ENCODE assay signal across 16 cellular contexts in genomic region chr2:16034151-16034974, GRCh38.
DNase-seq lines count a peak whose midpoint lies in the region; ATAC-seq and TF ChIP-seq lines count a peak whose summit lies in the region.
"Had no signal": no experiment of that assay in that cellular context is flagged by ENCODE, and none has a peak within 500 bp of the region (broad histone marks: within the 10 kb centered on the region; RNA-seq: fewer than 3 reads in every experiment).

No MANE protein-coding gene starts in this region.

- H3K4me3 ChIP-seq in SK-N-SH (ENCODE audit: low read depth in 2 of 2, low read length in 1 of 2) (no peak overlapping the region), kidney epithelial cell (ENCODE audit: low read depth, low read length) (no peak overlapping the region)
- H3K4me3 ChIP-seq: esophagus squamous epithelium, heart right ventricle, left ventricle myocardium inferior, Peyer's patch had no signal

- no peaks in the 10 kb centered on the region; a peak in 1 of 4 replicates for H3K4me1 ChIP-seq in SK-N-SH (ENCODE audit: control insufficient read depth in 1 of 2, insufficient read depth in 2 of 2, low read depth in 1 of 2, low read length in 1 of 2)
- H3K4me1 ChIP-seq: heart right ventricle, left ventricle myocardium inferior, Peyer's patch had no signal

- no peaks in the 10 kb centered on the region for H3K9me2 ChIP-seq in SK-N-SH

- no peak for ATAC-seq in SK-N-SH treated with all-trans-retinoic acid at 6 μM for 48 hours
- ATAC-seq: T-cell had no signal

- H3K27me3 ChIP-seq in SK-N-SH (ENCODE audit: insufficient read depth) (no peaks in the 10 kb centered on the region), kidney epithelial cell (ENCODE audit: control insufficient read depth, insufficient read depth, low read length) (peaks cover 12% of the 10 kb centered on the region)
- H3K27me3 ChIP-seq: Peyer's patch had no signal

- TF ChIP-seq CTCF in SK-N-SH (IDR thresholded peaks at IDR 0.05) (no peak), kidney epithelial cell (IDR thresholded peaks at IDR 0.05; ENCODE audit: insufficient read depth, low read length, poor library complexity, severe bottlenecking) (peak; percentile 13)

- DNase-seq in SK-N-SH (peak; percentile 57), SK-N-DZ (ENCODE audit: low spot score) (peak; percentile 94), kidney epithelial cell (ENCODE audit: low read depth) (no peak), NCI-H146 (lab: John Stamatoyannopoulos, UW) (no peak), DMS79 treated with DMSO at 0.1 percent for 48 hours (lab: John Stamatoyannopoulos, UW) (no peak), globus pallidus (ENCODE audit: low spot score) (no peak), NCI-H446 treated with DMSO at 0.1 percent for 48 hours (lab: John Stamatoyannopoulos, UW) (no peak)
- DNase-seq: esophagus squamous epithelium, heart right ventricle, left ventricle myocardium inferior, naive B cell, NCI-H187, Peyer's patch, T-cell had no signal

- H3K27ac ChIP-seq in SK-N-SH (ENCODE audit: low read depth in 2 of 2, low read length in 1 of 2), result no peak overlapping the region
- H3K27ac ChIP-seq: esophagus squamous epithelium, heart right ventricle, left ventricle myocardium inferior, Peyer's patch had no signal

- no peak overlapping the region for H3K4me2 ChIP-seq in SK-N-SH

- H3K9me3 ChIP-seq in SK-N-SH, result no peaks in the 10 kb centered on the region
- H3K9me3 ChIP-seq: Caco-2, esophagus squamous epithelium, heart right ventricle, left ventricle myocardium inferior, Peyer's patch had no signal

- no peaks in the 10 kb centered on the region for H3K36me3 ChIP-seq in SK-N-SH (replicated peaks in 1 of 2; ENCODE audit: control insufficient read depth in 1 of 2, insufficient read depth in 2 of 2, low read length in 1 of 2)
- H3K36me3 ChIP-seq in kidney epithelial cell (ENCODE audit: control insufficient read depth, insufficient read depth, low read length), result no peaks in the 10 kb centered on the region
- H3K36me3 ChIP-seq: esophagus squamous epithelium, heart right ventricle, left ventricle myocardium inferior, Peyer's patch had no signal

- no peak overlapping the region for H2AFZ ChIP-seq in SK-N-SH (ENCODE audit: low read depth)

- TF ChIP-seq RAD21 in SK-N-SH (IDR thresholded peaks at IDR 0.05; ENCODE audit: low read length), result no peak

- POLR2A ChIA-PET in SK-N-SH (lab: Yijun Ruan, JAX), result no interaction called here

- no peaks in the 10 kb centered on the region for H3F3A ChIP-seq in SK-N-SH (replicated peaks; ENCODE audit: insufficient read depth)

- no peak for TF ChIP-seq EP300 in SK-N-SH (IDR thresholded peaks at IDR 0.05; ENCODE audit: borderline replicate concordance in 1 of 2, low read depth in 1 of 2, low read length in 1 of 2)

- CTCF ChIA-PET in SK-N-SH (lab: Yijun Ruan, JAX), result interaction anchor here (0.7 to 2.5 kb wide), 13 partner anchors 10 to 574 kb away, joined by 3 to 9 read pairs (median 4); no protein-coding TSS in a partner anchor

- 44% methylated on average over 5 of the region's 5 CpGs for WGBS in SK-N-SH (ENCODE audit: low lambda C conversion rate)

- no peaks in the 10 kb centered on the region for H3K79me2 ChIP-seq in SK-N-SH (ENCODE audit: insufficient read depth)

- H3K9ac ChIP-seq in SK-N-SH, result no peak overlapping the region

- no peaks in the 10 kb centered on the region for H4K20me1 ChIP-seq in SK-N-SH (ENCODE audit: insufficient read depth)

TF ChIP-seq in SK-N-SH, 30 proteins besides CTCF, POLR2A, EP300 and RAD21 (continues in another document):
- no peak for TF ChIP-seq PBX3 (IDR thresholded peaks at IDR 0.05)
- no peak for TF ChIP-seq FOSL2 (IDR thresholded peaks at IDR 0.05; ENCODE audit: borderline replicate concordance, low read depth)
- no peak for TF ChIP-seq SMC3 (IDR thresholded peaks at IDR 0.05; ENCODE audit: low read depth, low read length)
- TF ChIP-seq, protein P1, sequence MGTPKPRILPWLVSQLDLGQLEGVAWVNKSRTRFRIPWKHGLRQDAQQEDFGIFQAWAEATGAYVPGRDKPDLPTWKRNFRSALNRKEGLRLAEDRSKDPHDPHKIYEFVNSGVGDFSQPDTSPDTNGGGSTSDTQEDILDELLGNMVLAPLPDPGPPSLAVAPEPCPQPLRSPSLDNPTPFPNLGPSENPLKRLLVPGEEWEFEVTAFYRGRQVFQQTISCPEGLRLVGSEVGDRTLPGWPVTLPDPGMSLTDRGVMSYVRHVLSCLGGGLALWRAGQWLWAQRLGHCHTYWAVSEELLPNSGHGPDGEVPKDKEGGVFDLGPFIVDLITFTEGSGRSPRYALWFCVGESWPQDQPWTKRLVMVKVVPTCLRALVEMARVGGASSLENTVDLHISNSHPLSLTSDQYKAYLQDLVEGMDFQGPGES (IDR thresholded peaks at IDR 0.05; ENCODE audit: low read depth, low read length), result no peak
- no peak for TF ChIP-seq EZH2phosphoT487 (IDR thresholded peaks at IDR 0.05; ENCODE audit: borderline replicate concordance, low read depth)
- TF ChIP-seq ZBTB33 (IDR thresholded peaks at IDR 0.05; ENCODE audit: borderline replicate concordance, low read depth), result no peak
- no peak for TF ChIP-seq NFIC (IDR thresholded peaks at IDR 0.05; ENCODE audit: borderline replicate concordance)
- TF ChIP-seq POLR2AphosphoS5 (IDR thresholded peaks at IDR 0.05; ENCODE audit: low read depth, low read length), result no peak

TF ChIP-seq in SK-N-SH treated with all-trans-retinoic acid at 6 μM for 48 hours, 23 proteins besides CTCF, POLR2A, EP300 and RAD21:
- TF ChIP-seq POU6F1 (CRISPR knock-in tag; IDR thresholded peaks at IDR 0.05; ENCODE audit: borderline replicate concordance, low read depth) (no peak), PPARA (CRISPR knock-in tag; IDR thresholded peaks at IDR 0.05; ENCODE audit: borderline replicate concordance) (no peak), ZNF565 (CRISPR knock-in tag; conservative IDR thresholded peaks at IDR 0.05; ENCODE audit: low read depth) (no peak), SNAI2 (CRISPR knock-in tag; IDR thresholded peaks at IDR 0.05) (no peak), TCF4 (CRISPR knock-in tag; IDR thresholded peaks at IDR 0.05; ENCODE audit: borderline replicate concordance) (no peak), ZC3H10 (CRISPR knock-in tag; IDR thresholded peaks at IDR 0.05) (no peak), ESRRG (CRISPR knock-in tag; IDR thresholded peaks at IDR 0.05) (no peak), CSRNP3 (CRISPR knock-in tag; IDR thresholded peaks at IDR 0.05) (no peak)

Comparison
In these comparisons a context has a peak if more than half of its experiments do, and no peak if none do; other contexts are left out.
1. DNase-seq: peak in SK-N-SH (single experiment) and SK-N-DZ (single experiment); none in kidney epithelial cell (single experiment), NCI-H146 (single experiment), DMS79 treated with DMSO at 0.1 percent for 48 hours (single experiment), globus pallidus (single experiment) and NCI-H446 treated with DMSO at 0.1 percent for 48 hours (single experiment).